Comparison of ENCODE assay signal across 2 cellular contexts in the genomic region with DNA sequence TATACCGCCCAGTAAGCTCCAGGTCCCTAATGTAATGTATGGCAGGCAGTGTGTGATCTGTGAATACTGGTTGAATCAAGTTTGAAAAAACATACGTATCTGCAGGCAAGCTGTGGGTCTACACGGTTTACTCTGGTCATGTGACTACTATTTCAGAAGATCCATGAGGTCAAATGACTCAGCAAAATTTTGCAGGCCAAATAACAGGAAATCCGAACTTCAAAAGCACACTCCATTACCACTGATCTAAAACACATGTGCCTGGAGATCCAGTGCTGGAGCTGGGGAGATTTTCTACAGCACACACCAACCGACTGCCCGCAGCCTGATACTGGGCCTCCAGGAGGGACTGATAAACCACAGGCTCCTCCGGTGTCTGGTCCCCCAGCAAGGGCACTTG.
TF ChIP-seq lines count a peak whose summit lies in the region.

No MANE protein-coding gene starts in this region.

TF ChIP-seq in K562, 482 proteins besides CTCF, POLR2A, EP300 and RAD21 (continued from another document and continues in another):
- no peak for TF ChIP-seq ZBTB26 (CRISPR knock-in tag; IDR thresholded peaks at IDR 0.05)
- peak; percentile 42; the same call in 1 of the 2 replicates for TF ChIP-seq CBFA2T2 (conservative IDR thresholded peaks at IDR 0.05)
- no peak for TF ChIP-seq GATA2 (CRISPR knock-in tag; IDR thresholded peaks at IDR 0.05)
- TF ChIP-seq TEAD4 (IDR thresholded peaks at IDR 0.05; ENCODE audit: low read length) = peak; percentile 23; the same call in 1 of the 2 replicates
- TF ChIP-seq TEAD4 (CRISPR knock-in tag; IDR thresholded peaks at IDR 0.05; ENCODE audit: borderline replicate concordance) = no peak
- no peak for TF ChIP-seq NR2C1 (IDR thresholded peaks at IDR 0.05)
- TF ChIP-seq NR2C1 (tag; IDR thresholded peaks at IDR 0.05) = peak; percentile 40; the same call in 1 of the 2 replicates
- no peak for TF ChIP-seq ZBTB40 (IDR thresholded peaks at IDR 0.05)
- TF ChIP-seq ZBTB40 (CRISPR knock-in tag; IDR thresholded peaks at IDR 0.05) = no peak
- no peak for TF ChIP-seq MCM5 (IDR thresholded peaks at IDR 0.05; ENCODE audit: low read depth)
- TF ChIP-seq ZNF75A (CRISPR knock-in tag; IDR thresholded peaks at IDR 0.05) = no peak
- TF ChIP-seq MAX (CRISPR knock-in tag; IDR thresholded peaks at IDR 0.05) = no peak
- TF ChIP-seq C11orf30 (IDR thresholded peaks at IDR 0.05; ENCODE audit: low read depth) = peak; percentile 91
- no peak for TF ChIP-seq SIN3A (IDR thresholded peaks at IDR 0.05; ENCODE audit: borderline replicate concordance in 2 of 2, control insufficient read depth in 1 of 2, low read depth in 2 of 2, low read length in 2 of 2)
- no peak for TF ChIP-seq ZNF24 (IDR thresholded peaks at IDR 0.05)
- TF ChIP-seq FOXP1 (CRISPR knock-in tag; IDR thresholded peaks at IDR 0.05) = no peak
- TF ChIP-seq BRF1 (IDR thresholded peaks at IDR 0.05; ENCODE audit: borderline replicate concordance, extremely low read depth, insufficient read length) = no peak
- no peak for TF ChIP-seq CREB3 (tag; conservative IDR thresholded peaks at IDR 0.05; ENCODE audit: low read depth)

TF ChIP-seq in liver, 16 proteins besides CTCF, POLR2A, EP300 and RAD21 (continued from another document):
- TF ChIP-seq, protein P1, sequence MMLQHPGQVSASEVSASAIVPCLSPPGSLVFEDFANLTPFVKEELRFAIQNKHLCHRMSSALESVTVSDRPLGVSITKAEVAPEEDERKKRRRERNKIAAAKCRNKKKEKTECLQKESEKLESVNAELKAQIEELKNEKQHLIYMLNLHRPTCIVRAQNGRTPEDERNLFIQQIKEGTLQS (IDR thresholded peaks at IDR 0.05) = no peak
- TF ChIP-seq MAX (IDR thresholded peaks at IDR 0.05) = no peak
- TF ChIP-seq ZBTB33 (IDR thresholded peaks at IDR 0.05) = no peak
